8 cellular contexts compared by ENCODE assay signal in the genomic region with DNA sequence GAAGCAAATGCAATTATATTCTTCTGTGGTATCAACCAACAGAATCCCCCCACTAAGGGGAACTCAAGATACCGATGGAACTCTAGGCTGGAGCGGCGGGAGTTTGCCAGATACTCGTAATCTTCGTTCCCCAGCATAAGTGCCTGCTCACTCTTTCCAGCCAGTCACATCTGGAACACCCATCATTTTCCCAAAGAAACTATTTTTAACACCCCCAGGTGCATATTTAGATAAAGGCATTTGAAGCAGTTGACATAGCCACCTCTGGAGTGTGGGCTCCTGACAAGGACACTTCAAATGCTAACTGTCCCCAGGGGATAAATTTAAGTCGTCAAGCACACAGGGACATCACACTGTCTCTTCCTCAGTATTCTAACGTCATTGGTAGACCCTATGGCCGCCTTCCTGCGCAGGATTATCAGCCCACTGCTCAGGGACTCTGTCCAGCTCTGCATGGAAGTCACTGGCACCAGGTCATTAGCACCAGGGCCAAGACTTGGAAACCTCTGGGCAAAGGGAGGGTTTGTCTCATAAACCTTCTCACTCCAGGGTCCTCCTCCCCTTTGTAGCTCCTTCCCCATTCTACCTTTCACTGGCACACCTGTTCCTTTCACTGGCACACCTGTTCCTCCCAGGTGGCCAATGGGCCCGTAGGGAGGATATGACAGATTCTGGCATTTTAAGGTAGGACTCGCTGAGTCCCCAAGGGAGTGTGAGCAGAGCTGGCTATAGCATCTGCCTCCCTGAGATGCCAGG. TPM values are rescaled to one million over a fixed set of nuclear protein-coding genes. Genes with fewer than 3 reads are reported as not detected.
DNase-seq lines count a peak whose midpoint lies in the region; ATAC-seq and TF ChIP-seq lines count a peak whose summit lies in the region.

No MANE protein-coding gene starts in this region.

- DNase-seq in activated naive CD4-positive, alpha-beta T cell treated with anti-CD3 and anti-CD28 coated beads for 36 hours = no peak
- DNase-seq in activated naive CD4-positive, alpha-beta T cell treated with Interleukin-2 at 50 U/mL for 16 hours = no peak
- DNase-seq in adipocyte (ENCODE audit: low read depth) (no peak), left lung (no peak), upper lobe of right lung (no peak), NCI-H2227 treated with DMSO at 0.1 percent for 48 hours (lab: John Stamatoyannopoulos, UW) (no peak), dedifferentiated amniotic fluid mesenchymal stem cell (ENCODE audit: extremely low spot score) (no peak)

- no peaks in the 10 kb centered on the region for H3K9me3 Mint-ChIP-seq in activated naive CD4-positive, alpha-beta T cell treated with anti-CD3 and anti-CD28 coated beads for 36 hours

- H3K4me1 Mint-ChIP-seq in activated naive CD4-positive, alpha-beta T cell treated with anti-CD3 and anti-CD28 coated beads for 36 hours (ENCODE audit: low read depth) = peaks cover 7% of the 10 kb centered on the region

- peak overlapping the region; percentile 81 for H3K9ac ChIP-seq in adipocyte (ENCODE audit: low read length)

- H3K4me3 Mint-ChIP-seq in activated naive CD4-positive, alpha-beta T cell treated with anti-CD3 and anti-CD28 coated beads for 36 hours = peak overlapping the region; percentile 60

- H3K9me3 ChIP-seq in adipocyte (ENCODE audit: control insufficient read depth, low read length) (no peaks in the 10 kb centered on the region), left lung (no peaks in the 10 kb centered on the region), upper lobe of right lung (no peaks in the 10 kb centered on the region)

- intact Hi-C loops in activated naive CD4-positive, alpha-beta T cell treated with anti-CD3 and anti-CD28 coated beads for 36 hours (cut with micrococcal nuclease) = no loop called here
- intact Hi-C loops in left lung (cut with DNase I) (no loop called here), upper lobe of right lung (cut with DNase I) (no loop called here)

- H3K27me3 ChIP-seq in adipocyte (replicated peaks; ENCODE audit: control insufficient read depth, insufficient read depth, low read length) = no peaks in the 10 kb centered on the region
- no peaks in the 10 kb centered on the region for H3K27me3 ChIP-seq in left lung
- H3K27me3 ChIP-seq in upper lobe of right lung = no peaks in the 10 kb centered on the region

- CTCF ChIA-PET in activated naive CD4-positive, alpha-beta T cell treated with anti-CD3 and anti-CD28 coated beads for 36 hours (lab: Charles Lee) = interaction anchor here (1.1 to 5.7 kb wide), 5 partner anchors 10 to 222 kb away, joined by 3 to 32 read pairs (median 15); no protein-coding TSS in a partner anchor

- ATAC-seq in left lung (no peak), upper lobe of right lung (no peak), HG02678 (IDR thresholded peaks at IDR 0.05; ENCODE audit: unreplicated experiment) (no peak)

- peaks cover 18% of the 10 kb centered on the region for H3K4me1 ChIP-seq in adipocyte (ENCODE audit: control insufficient read depth, insufficient read depth, low read length)
- peaks cover 5 to 24% of the 10 kb centered on the region in 2 donors for H3K4me1 ChIP-seq in left lung
- peaks cover 20% of the 10 kb centered on the region for H3K4me1 ChIP-seq in upper lobe of right lung

- H3K27ac Mint-ChIP-seq in activated naive CD4-positive, alpha-beta T cell treated with anti-CD3 and anti-CD28 coated beads for 36 hours = no peak overlapping the region

- H3K27ac ChIP-seq in left lung (peak overlapping the region; percentile 96 to 98), upper lobe of right lung (peak overlapping the region; percentile 98)

- no peaks in the 10 kb centered on the region for H3K36me3 Mint-ChIP-seq in activated naive CD4-positive, alpha-beta T cell treated with anti-CD3 and anti-CD28 coated beads for 36 hours (ENCODE audit: low read depth)

- H3K36me3 ChIP-seq in adipocyte (ENCODE audit: control insufficient read depth, insufficient read depth, low read length, severe bottlenecking) (no peaks in the 10 kb centered on the region), left lung (no peaks in the 10 kb centered on the region), upper lobe of right lung (no peaks in the 10 kb centered on the region)

- TF ChIP-seq CTCF in left lung (IDR thresholded peaks at IDR 0.05) (no peak), upper lobe of right lung (IDR thresholded peaks at IDR 0.05) (no peak)

- H3K4me3 ChIP-seq in adipocyte (ENCODE audit: low read length) (peak overlapping the region; percentile 77), left lung (peak overlapping the region; percentile 60 to 69), upper lobe of right lung (peak overlapping the region; percentile 81)

- H3K27me3 Mint-ChIP-seq in activated naive CD4-positive, alpha-beta T cell treated with anti-CD3 and anti-CD28 coated beads for 36 hours (ENCODE audit: low read depth) = no peaks in the 10 kb centered on the region

RNA-seq across cellular contexts. Expression of gene H3-3A, which starts 48.8 kb away (rescaled TPM):
- total RNA-seq in activated naive CD4-positive, alpha-beta T cell treated with anti-CD3 and anti-CD28 coated beads for 36 hours = 100 to 1,000 TPM; 325 to 332 TPM
- total RNA-seq in left lung (100 to 1,000 TPM; 444 to 608 TPM), upper lobe of right lung (435 TPM)
